Comparison of ENCODE assay signal across 22 cellular contexts in genomic region chr7:5858494-5858893, GRCh38. TPM values are rescaled to one million over a fixed set of nuclear protein-coding genes. Genes with fewer than 3 reads are reported as not detected.
DNase-seq lines count a peak whose midpoint lies in the region; ATAC-seq, FAIRE-seq and TF ChIP-seq lines count a peak whose summit lies in the region.
"Not testable (repeated sequence)": the region's sequence is repeated elsewhere in the genome, so short reads cannot be mapped to it uniquely, and the experiment has no call there.
"Had no signal": no experiment of that assay in that cellular context is flagged by ENCODE, and none has a peak within 500 bp of the region (broad histone marks: within the 10 kb centered on the region; RNA-seq: fewer than 3 reads in every experiment).

No MANE protein-coding gene starts in this region.

- not testable (repeated sequence) for FAIRE-seq in kidney (lab: Jason Lieb, UNC)

- H3K9me3 ChIP-seq in kidney (ENCODE audit: control insufficient read depth in 1 of 2, low read length in 2 of 2); upper lobe of right lung: not testable (repeated sequence)

- H3K4me1 ChIP-seq in kidney (ENCODE audit: control insufficient read depth in 1 of 2, insufficient read depth in 1 of 2, low read depth in 1 of 2, low read length in 2 of 2); upper lobe of right lung: not testable (repeated sequence)

- H3K27me3 ChIP-seq in upper lobe of right lung = not testable (repeated sequence)

- DNase-seq in NCI-H510A treated with DMSO at 0.1 percent for 48 hours (lab: John Stamatoyannopoulos, UW) (peak; percentile 1), kidney (peak; percentile 23)
- peak; percentile 18 for DNase-seq in activated CD4-positive, alpha-beta T cell treated with anti-CD3 and anti-CD28 coated beads for 1 hour
- peak; percentile 62 for DNase-seq in activated CD8-positive, alpha-beta memory T cell treated with anti-CD3 and anti-CD28 coated beads, Interleukin-2, amount 10 ng/mL, durations not matched to agents 7 days and 5 days
- peak; percentile 23 for DNase-seq in activated T-helper 9 cell treated with anti-CD3 and anti-CD28 coated beads, Interleukin-2, amount 50 U/mL, for 16 hours (ENCODE audit: low read depth)
- not testable (repeated sequence) for DNase-seq in activated naive CD8-positive, alpha-beta T cell treated with anti-CD3 and anti-CD28 coated beads for 36 hours; upper lobe of right lung
- peak; percentile 19 for DNase-seq in stimulated activated CD4-positive, alpha-beta T cell treated with anti-CD3 and anti-CD28 coated beads, Interleukin-2, amount 100 ng/mL, for 4 hours (ENCODE audit: low read depth)

- not testable (repeated sequence) for H3K36me3 Mint-ChIP-seq in activated CD8-positive, alpha-beta memory T cell treated with anti-CD3 and anti-CD28 coated beads, Interleukin-2, amount 10 ng/mL, durations not matched to agents 7 days and 5 days; activated naive CD8-positive, alpha-beta T cell treated with anti-CD3 and anti-CD28 coated beads for 36 hours

- not testable (repeated sequence) for H3K4me3 ChIP-seq in kidney (ENCODE audit: low read length in 2 of 2); upper lobe of right lung

- CTCF ChIA-PET in activated CD8-positive, alpha-beta memory T cell treated with anti-CD3 and anti-CD28 coated beads, Interleukin-2, amount 10 ng/mL, durations not matched to agents 7 days and 5 days (lab: Charles Lee) = interaction anchor here (1.1 kb wide), 1 partner anchor 77 kb away, joined by 3 read pairs; the partner anchor contains the start of gene RNF216

- H3K27ac ChIP-seq in kidney (ENCODE audit: low read depth in 2 of 2, low read length in 2 of 2); upper lobe of right lung: not testable (repeated sequence)

- H3K4me3 Mint-ChIP-seq in activated CD8-positive, alpha-beta memory T cell treated with anti-CD3 and anti-CD28 coated beads, Interleukin-2, amount 10 ng/mL, durations not matched to agents 7 days and 5 days; activated naive CD8-positive, alpha-beta T cell treated with anti-CD3 and anti-CD28 coated beads for 36 hours: not testable (repeated sequence)

- H3K27ac Mint-ChIP-seq in activated CD8-positive, alpha-beta memory T cell treated with anti-CD3 and anti-CD28 coated beads, Interleukin-2, amount 10 ng/mL, durations not matched to agents 7 days and 5 days = peak overlapping the region; percentile 47
- H3K27ac Mint-ChIP-seq in activated naive CD8-positive, alpha-beta T cell treated with anti-CD3 and anti-CD28 coated beads for 36 hours = peak overlapping the region; percentile 49

- peak; percentile 46 for ATAC-seq in activated CD8-positive, alpha-beta memory T cell treated with anti-CD3 and anti-CD28 coated beads, Interleukin-2, amount 10 ng/mL, durations not matched to agents 7 days and 5 days
- ATAC-seq in upper lobe of right lung = peak; percentile 60

- peaks cover 21% of the 10 kb centered on the region for H3K4me1 Mint-ChIP-seq in activated CD8-positive, alpha-beta memory T cell treated with anti-CD3 and anti-CD28 coated beads, Interleukin-2, amount 10 ng/mL, durations not matched to agents 7 days and 5 days
- not testable (repeated sequence) for H3K4me1 Mint-ChIP-seq in activated naive CD8-positive, alpha-beta T cell treated with anti-CD3 and anti-CD28 coated beads for 36 hours

- H3K27me3 Mint-ChIP-seq in activated CD8-positive, alpha-beta memory T cell treated with anti-CD3 and anti-CD28 coated beads, Interleukin-2, amount 10 ng/mL, durations not matched to agents 7 days and 5 days; activated naive CD8-positive, alpha-beta T cell treated with anti-CD3 and anti-CD28 coated beads for 36 hours: not testable (repeated sequence)

- intact Hi-C loops in kidney (cut with DNase I); upper lobe of right lung (cut with DNase I): not testable (repeated sequence)

- TF ChIP-seq CTCF in kidney (IDR thresholded peaks at IDR 0.05; ENCODE audit: borderline replicate concordance, extremely low read depth, insufficient read depth); upper lobe of right lung (IDR thresholded peaks at IDR 0.05): not testable (repeated sequence)

- H3K9ac ChIP-seq in kidney (ENCODE audit: low read length in 2 of 2) = not testable (repeated sequence)

- not testable (repeated sequence) for H3K9me3 Mint-ChIP-seq in activated CD8-positive, alpha-beta memory T cell treated with anti-CD3 and anti-CD28 coated beads, Interleukin-2, amount 10 ng/mL, durations not matched to agents 7 days and 5 days (ENCODE audit: low read depth); activated naive CD8-positive, alpha-beta T cell treated with anti-CD3 and anti-CD28 coated beads for 36 hours

- not testable (repeated sequence) for H3K36me3 ChIP-seq in kidney (ENCODE audit: control insufficient read depth in 1 of 2, insufficient read depth in 2 of 2, low read length in 2 of 2); upper lobe of right lung

RNA-seq across cellular contexts. Expression of gene OCM, which starts 22.1 kb away (rescaled TPM):
- total RNA-seq in activated CD8-positive, alpha-beta memory T cell treated with anti-CD3 and anti-CD28 coated beads, Interleukin-2, amount 10 ng/mL, durations not matched to agents 7 days and 5 days = not detected
- not detected for total RNA-seq in activated naive CD8-positive, alpha-beta T cell treated with anti-CD3 and anti-CD28 coated beads for 36 hours
- total RNA-seq in kidney = not detected
- not detected for polyA plus RNA-seq in kidney (ENCODE audit: insufficient read depth, low read depth, low replicate concordance)
- not detected for total RNA-seq in upper lobe of right lung
- total RNA-seq: activated B cell treated with CpG ODN at 0.5 μM for 24 hours; cerebellum; HFFc6; HT1080; liver; MCF 10A; natural killer cell treated with Interleukin-12 subunit alpha and Interleukin-12 subunit beta and Interleukin-15 and Interleukin-18, amount 100 ng/mL, for 72 hours; omental fat pad; PC-9; pulmonary artery endothelial cell; suprapubic skin; urinary bladder had no signal
- polyA plus RNA-seq: adipose tissue, AG04450, liver, urinary bladder had no signal

RNA-seq across cellular contexts. Expression of gene CCZ1, which starts 40.0 kb away (rescaled TPM):
- total RNA-seq in activated CD8-positive, alpha-beta memory T cell treated with anti-CD3 and anti-CD28 coated beads, Interleukin-2, amount 10 ng/mL, durations not matched to agents 7 days and 5 days = 10 to 100 TPM; 74.5 to 93.0 TPM
- total RNA-seq in activated naive CD8-positive, alpha-beta T cell treated with anti-CD3 and anti-CD28 coated beads for 36 hours = 10 to 100 TPM; 96.8 to 98.2 TPM
- total RNA-seq in kidney (85.2 TPM), upper lobe of right lung (56.7 TPM)
- 66.3 TPM for polyA plus RNA-seq in kidney (ENCODE audit: insufficient read depth, low read depth, low replicate concordance)
